Comparison of ENCODE assay signal across 7 cellular contexts in genomic region chr18:32267463-32267862, GRCh38.
"Had no signal": no experiment of that assay in that cellular context is flagged by ENCODE, and none has a peak within 500 bp of the region (broad histone marks: within the 10 kb centered on the region; RNA-seq: fewer than 3 reads in every experiment).

No MANE protein-coding gene starts in this region.

- H3K4me1 ChIP-seq: HAP-1 had no signal

- H3K36me3 ChIP-seq: HAP-1 had no signal

- DNase-seq: GM23248, GOT3, H7, HFFc6, IMR-90 had no signal

- H3K4me3 Mint-ChIP-seq: HFFc6 had no signal

- H3K27ac Mint-ChIP-seq: HFFc6 had no signal

- H3K4me3 ChIP-seq: GM23248, HAP-1 had no signal

- H3K27ac ChIP-seq: GM23248 had no signal

- H3K9me3 Mint-ChIP-seq: HFFc6 had no signal

- ATAC-seq: HCT116 had no signal

- H3K9me3 ChIP-seq: HAP-1 had no signal
